ENCODE assay signal across 14 cellular contexts in genomic region chr2:66581461-66582363, GRCh38.
DNase-seq lines count a peak whose midpoint lies in the region; ATAC-seq, FAIRE-seq and TF ChIP-seq lines count a peak whose summit lies in the region.
"Had no signal": no experiment of that assay in that cellular context is flagged by ENCODE, and none has a peak within 500 bp of the region (broad histone marks: within the 10 kb centered on the region; RNA-seq: fewer than 3 reads in every experiment).

No MANE protein-coding gene starts in this region.

- TF ChIP-seq CTCF in endodermal cell (conservative IDR thresholded peaks at IDR 0.05): no peak
- no peak for TF ChIP-seq CTCF in thyroid gland (IDR thresholded peaks at IDR 0.05)
- no peak for TF ChIP-seq CTCF in Caco-2 (IDR thresholded peaks at IDR 0.05; ENCODE audit: insufficient read depth in 1 of 2, low read depth in 1 of 2, low read length in 1 of 2, severe bottlenecking in 1 of 2, unreplicated experiment in 1 of 2)
- TF ChIP-seq CTCF in D721Med (IDR thresholded peaks at IDR 0.05; ENCODE audit: insufficient read depth, missing control alignments): no peak

- H3K9me3 Mint-ChIP-seq in endodermal cell (no peaks in the 10 kb centered on the region), Caco-2 (ENCODE audit: unreplicated experiment) (no peaks in the 10 kb centered on the region)
- H3K9me3 Mint-ChIP-seq: activated CD4-positive, alpha-beta memory T cell treated with anti-CD3 and anti-CD28 coated beads for 36 hours had no signal

- CTCF ChIA-PET in Caco-2 (lab: Charles Lee): no interaction called here

- peaks cover 11% of the 10 kb centered on the region for H3K27me3 Mint-ChIP-seq in endodermal cell (ENCODE audit: insufficient read depth)
- peaks cover 15% of the 10 kb centered on the region for H3K27me3 Mint-ChIP-seq in Caco-2 (ENCODE audit: insufficient read depth, unreplicated experiment)

- H3K4me1 Mint-ChIP-seq in endodermal cell: peaks cover 24% of the 10 kb centered on the region
- H3K4me1 Mint-ChIP-seq in Caco-2 (ENCODE audit: low read depth, unreplicated experiment): peaks cover 12% of the 10 kb centered on the region

- 1% methylated on average over 25 to 70 of the region's 70 CpGs for WGBS in endodermal cell (ENCODE audit: insufficient coverage in 1 of 2, insufficient read length in 1 of 2), 2 experiments
- 1% methylated on average over 54 to 63 of the region's 70 CpGs for WGBS in mesodermal cell (ENCODE audit: insufficient coverage in 2 of 2), 2 experiments
- 6 to 7% methylated on average over 32 to 39 of the region's 70 CpGs for WGBS in thyroid gland, 2 donors

- H3K4me3 ChIP-seq in HUES48 (ENCODE audit: low read depth, low read length): peak overlapping the region; percentile 46
- H3K4me3 ChIP-seq in endodermal cell (ENCODE audit: low read length): peak overlapping the region; percentile 67
- H3K4me3 ChIP-seq in mesodermal cell (ENCODE audit: extremely low read depth, insufficient read depth, low read length, poor library complexity, severe bottlenecking): peak overlapping the region; percentile 29
- no peak overlapping the region for H3K4me3 ChIP-seq in thyroid gland (replicated peaks in 1 of 3)
- no peak overlapping the region for H3K4me3 ChIP-seq in Caco-2 (ENCODE audit: low read depth, low read length)

- POLR2A ChIA-PET in Caco-2 (lab: Charles Lee): no interaction called here

- DNase-seq in endodermal cell (peak; percentile 83), thyroid gland (no peak), Caco-2 (no peak), COR-L47 (lab: John Stamatoyannopoulos, UW) (no peak), D721Med (ENCODE audit: insufficient read length, low spot score) (no peak)
- DNase-seq: activated CD4-positive, alpha-beta memory T cell treated with anti-CD3 and anti-CD28 coated beads for 36 hours; kidney glomerular epithelial cell; NCI-H1694 treated with DMSO at 0.1 percent for 48 hours; SHP77; stimulated activated CD4-positive, alpha-beta T cell treated with anti-CD3 and anti-CD28 coated beads, Interleukin-4, amount 100 ng/mL, for 1 hour had no signal

- H3K27ac ChIP-seq in HUES48 (ENCODE audit: low read depth, low read length): no peak overlapping the region
- peak overlapping the region; percentile 66 for H3K27ac ChIP-seq in endodermal cell (ENCODE audit: low read depth, low read length)
- peak overlapping the region; percentile 47 for H3K27ac ChIP-seq in mesodermal cell (ENCODE audit: low read depth, low read length, severe bottlenecking)
- H3K27ac ChIP-seq in thyroid gland: peak overlapping the region; percentile 60 to 74 (median 62)

- BruUV-seq in Caco-2 (replicated peaks; lab: Mats Ljungman, UMichigan): no TSS peak

- ATAC-seq in GM21576 (IDR thresholded peaks at IDR 0.05; ENCODE audit: unreplicated experiment): no peak

- H3K36me3 ChIP-seq in HUES48 (ENCODE audit: control insufficient read depth, insufficient read depth, low read length) (no peaks in the 10 kb centered on the region), endodermal cell (ENCODE audit: control insufficient read depth, insufficient read depth, low read length) (no peaks in the 10 kb centered on the region), mesodermal cell (ENCODE audit: control insufficient read depth, insufficient read depth, low read length) (no peaks in the 10 kb centered on the region), thyroid gland (no peaks in the 10 kb centered on the region), Caco-2 (ENCODE audit: control insufficient read depth, insufficient read depth, low read length) (no peaks in the 10 kb centered on the region)

- H3K9me3 ChIP-seq in HUES48 (ENCODE audit: control insufficient read depth, insufficient read depth, low read length) (no peaks in the 10 kb centered on the region), endodermal cell (ENCODE audit: control insufficient read depth, low read length) (no peaks in the 10 kb centered on the region), mesodermal cell (ENCODE audit: control insufficient read depth, low read length) (no peaks in the 10 kb centered on the region), thyroid gland (no peaks in the 10 kb centered on the region), Caco-2 (no peaks in the 10 kb centered on the region)

- no peak for TF ChIP-seq POLR2A in thyroid gland (IDR thresholded peaks at IDR 0.05)

- no peak for FAIRE-seq in D721Med (lab: Jason Lieb, UNC)
- FAIRE-seq: bronchial epithelial cell had no signal

- H3K27me3 ChIP-seq in HUES48 (ENCODE audit: control insufficient read depth, insufficient read depth, low read length) (peaks cover 100% of the 10 kb centered on the region), endodermal cell (ENCODE audit: control insufficient read depth, insufficient read depth, low read length, poor library complexity, severe bottlenecking) (peaks cover 94% of the 10 kb centered on the region), thyroid gland (peaks cover 48% of the 10 kb centered on the region), Caco-2 (replicated peaks; ENCODE audit: control insufficient read depth, insufficient read depth, low read length) (peaks cover 1% of the 10 kb centered on the region)

- intact Hi-C loops in thyroid gland (cut with DNase I) (no loop called here), Caco-2 (cut with micrococcal nuclease; ENCODE audit: unreplicated experiment) (no loop called here)

- H3K4me3 Mint-ChIP-seq in endodermal cell (no peak overlapping the region), Caco-2 (ENCODE audit: unreplicated experiment) (no peak overlapping the region)
- H3K4me3 Mint-ChIP-seq: activated CD4-positive, alpha-beta memory T cell treated with anti-CD3 and anti-CD28 coated beads for 36 hours had no signal

- H3K36me3 Mint-ChIP-seq in endodermal cell (ENCODE audit: low read depth): no peaks in the 10 kb centered on the region
- no peaks in the 10 kb centered on the region for H3K36me3 Mint-ChIP-seq in Caco-2 (ENCODE audit: insufficient read depth, unreplicated experiment)

- H3K9ac ChIP-seq in HUES48 (ENCODE audit: low read depth, low read length): no peak overlapping the region
- no peak overlapping the region for H3K9ac ChIP-seq in endodermal cell (ENCODE audit: extremely low read depth, low read length, poor library complexity, severe bottlenecking)

- peaks cover 50% of the 10 kb centered on the region for H3K4me1 ChIP-seq in HUES48 (ENCODE audit: control insufficient read depth, insufficient read depth, low read length)
- H3K4me1 ChIP-seq in endodermal cell (ENCODE audit: control insufficient read depth, insufficient read depth, low read length): peaks cover under 1% of the 10 kb centered on the region
- peaks cover 12% of the 10 kb centered on the region for H3K4me1 ChIP-seq in mesodermal cell (ENCODE audit: control insufficient read depth, insufficient read depth, low read length, poor library complexity, severe bottlenecking)
- H3K4me1 ChIP-seq in thyroid gland: peaks cover 7 to 16% of the 10 kb centered on the region in 2 donors
- H3K4me1 ChIP-seq in Caco-2: peaks cover 9% of the 10 kb centered on the region; the same call in 1 of the 2 replicates

- H3K27ac Mint-ChIP-seq in endodermal cell: no peak overlapping the region
- no peak overlapping the region for H3K27ac Mint-ChIP-seq in Caco-2 (ENCODE audit: unreplicated experiment)
- H3K27ac Mint-ChIP-seq: activated CD4-positive, alpha-beta memory T cell treated with anti-CD3 and anti-CD28 coated beads for 36 hours had no signal

Comparison
In these comparisons a context has a peak if more than half of its experiments do, and no peak if none do; other contexts are left out.
1. H3K4me3 ChIP-seq: peak in HUES48 (single experiment), endodermal cell (single experiment) and mesodermal cell (single experiment); none in thyroid gland (0 of 3) and Caco-2 (single experiment).